1 cellular context compared by ENCODE assay signal in the genomic region with DNA sequence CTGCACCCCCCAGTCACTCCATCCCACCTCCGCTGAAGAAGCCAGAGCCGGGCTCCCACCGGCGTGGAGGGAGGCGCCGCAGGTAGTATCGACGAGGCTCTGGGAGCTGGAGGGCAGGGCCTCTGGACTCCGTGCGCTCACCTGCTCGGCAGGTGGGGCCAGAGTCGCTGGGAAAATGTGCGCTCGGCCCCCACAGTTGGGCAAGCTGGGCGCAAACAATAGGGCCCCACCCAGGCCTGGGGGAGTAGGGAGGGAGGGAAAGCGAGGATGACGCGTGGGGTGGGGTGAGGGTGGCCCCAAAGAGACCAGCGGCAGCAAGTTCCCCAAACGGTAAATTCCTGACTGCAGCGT.
TF ChIP-seq lines count a peak whose summit lies in the region.

No MANE protein-coding gene starts in this region.

TF ChIP-seq in HEK293, 187 proteins besides CTCF, POLR2A, EP300 and RAD21 (continued from another document and continues in another):
- TF ChIP-seq ZNF830 (tag by site-specific recombination; IDR thresholded peaks at IDR 0.05; ENCODE audit: low read depth) (no peak), SCRT1 (tag by site-specific recombination; IDR thresholded peaks at IDR 0.05; ENCODE audit: borderline replicate concordance) (peak; percentile 40; the same call in 1 of the 2 replicates), ZNF558 (tag by site-specific recombination; IDR thresholded peaks at IDR 0.05) (no peak), ZBTB7A (tag by site-specific recombination; IDR thresholded peaks at IDR 0.05; ENCODE audit: low read depth) (0 out of 2 replicates have a peak, but pooled peaks have one; percentile 25), PRDM6 (tag by site-specific recombination; IDR thresholded peaks at IDR 0.05) (no peak), ZNF354C (tag by site-specific recombination; IDR thresholded peaks at IDR 0.05; ENCODE audit: borderline replicate concordance, low read depth) (no peak), ZNF571 (tag by site-specific recombination; IDR thresholded peaks at IDR 0.05) (no peak), ZNF621 (tag by site-specific recombination; IDR thresholded peaks at IDR 0.05) (no peak), GLIS1 (tag by site-specific recombination; IDR thresholded peaks at IDR 0.05) (0 out of 2 replicates have a peak, but pooled peaks have one; percentile 44), ZNF211 (tag by site-specific recombination; IDR thresholded peaks at IDR 0.05; ENCODE audit: low read depth) (no peak), BCL6B (tag by site-specific recombination; IDR thresholded peaks at IDR 0.05) (no peak), GLIS2 (tag by site-specific recombination; IDR thresholded peaks at IDR 0.05) (peak; percentile 92), SALL2 (tag by site-specific recombination; IDR thresholded peaks at IDR 0.05; ENCODE audit: borderline replicate concordance) (no peak), ZBTB10 (tag by site-specific recombination; IDR thresholded peaks at IDR 0.05) (peak; percentile 64), ZBTB20 (tag by site-specific recombination; IDR thresholded peaks at IDR 0.05) (no peak), ZNF184 (tag by site-specific recombination; IDR thresholded peaks at IDR 0.05) (no peak), ZNF423 (tag by site-specific recombination; IDR thresholded peaks at IDR 0.05) (no peak), ZNF19 (tag by site-specific recombination; IDR thresholded peaks at IDR 0.05; ENCODE audit: low read depth) (no peak), INSM2 (tag by site-specific recombination; IDR thresholded peaks at IDR 0.05) (peak; percentile 31; the same call in 1 of the 2 replicates), ZNF138 (tag by site-specific recombination; IDR thresholded peaks at IDR 0.05; ENCODE audit: borderline replicate concordance) (no peak), ZSCAN5A (tag by site-specific recombination; IDR thresholded peaks at IDR 0.05) (no peak), ZNF366 (tag by site-specific recombination; conservative IDR thresholded peaks at IDR 0.05) (0 out of 2 replicates have a peak, but pooled peaks have one; percentile 26), MZF1 (tag by site-specific recombination; IDR thresholded peaks at IDR 0.05; ENCODE audit: borderline replicate concordance) (no peak), ZNF26 (tag by site-specific recombination; IDR thresholded peaks at IDR 0.05) (no peak), ZNF837 (tag by site-specific recombination; IDR thresholded peaks at IDR 0.05) (no peak), OVOL3 (tag by site-specific recombination; IDR thresholded peaks at IDR 0.05) (no peak), PATZ1 (tag by site-specific recombination; IDR thresholded peaks at IDR 0.05) (peak; percentile 61; the same call in 1 of the 2 replicates)
- TF ChIP-seq, protein P1, sequence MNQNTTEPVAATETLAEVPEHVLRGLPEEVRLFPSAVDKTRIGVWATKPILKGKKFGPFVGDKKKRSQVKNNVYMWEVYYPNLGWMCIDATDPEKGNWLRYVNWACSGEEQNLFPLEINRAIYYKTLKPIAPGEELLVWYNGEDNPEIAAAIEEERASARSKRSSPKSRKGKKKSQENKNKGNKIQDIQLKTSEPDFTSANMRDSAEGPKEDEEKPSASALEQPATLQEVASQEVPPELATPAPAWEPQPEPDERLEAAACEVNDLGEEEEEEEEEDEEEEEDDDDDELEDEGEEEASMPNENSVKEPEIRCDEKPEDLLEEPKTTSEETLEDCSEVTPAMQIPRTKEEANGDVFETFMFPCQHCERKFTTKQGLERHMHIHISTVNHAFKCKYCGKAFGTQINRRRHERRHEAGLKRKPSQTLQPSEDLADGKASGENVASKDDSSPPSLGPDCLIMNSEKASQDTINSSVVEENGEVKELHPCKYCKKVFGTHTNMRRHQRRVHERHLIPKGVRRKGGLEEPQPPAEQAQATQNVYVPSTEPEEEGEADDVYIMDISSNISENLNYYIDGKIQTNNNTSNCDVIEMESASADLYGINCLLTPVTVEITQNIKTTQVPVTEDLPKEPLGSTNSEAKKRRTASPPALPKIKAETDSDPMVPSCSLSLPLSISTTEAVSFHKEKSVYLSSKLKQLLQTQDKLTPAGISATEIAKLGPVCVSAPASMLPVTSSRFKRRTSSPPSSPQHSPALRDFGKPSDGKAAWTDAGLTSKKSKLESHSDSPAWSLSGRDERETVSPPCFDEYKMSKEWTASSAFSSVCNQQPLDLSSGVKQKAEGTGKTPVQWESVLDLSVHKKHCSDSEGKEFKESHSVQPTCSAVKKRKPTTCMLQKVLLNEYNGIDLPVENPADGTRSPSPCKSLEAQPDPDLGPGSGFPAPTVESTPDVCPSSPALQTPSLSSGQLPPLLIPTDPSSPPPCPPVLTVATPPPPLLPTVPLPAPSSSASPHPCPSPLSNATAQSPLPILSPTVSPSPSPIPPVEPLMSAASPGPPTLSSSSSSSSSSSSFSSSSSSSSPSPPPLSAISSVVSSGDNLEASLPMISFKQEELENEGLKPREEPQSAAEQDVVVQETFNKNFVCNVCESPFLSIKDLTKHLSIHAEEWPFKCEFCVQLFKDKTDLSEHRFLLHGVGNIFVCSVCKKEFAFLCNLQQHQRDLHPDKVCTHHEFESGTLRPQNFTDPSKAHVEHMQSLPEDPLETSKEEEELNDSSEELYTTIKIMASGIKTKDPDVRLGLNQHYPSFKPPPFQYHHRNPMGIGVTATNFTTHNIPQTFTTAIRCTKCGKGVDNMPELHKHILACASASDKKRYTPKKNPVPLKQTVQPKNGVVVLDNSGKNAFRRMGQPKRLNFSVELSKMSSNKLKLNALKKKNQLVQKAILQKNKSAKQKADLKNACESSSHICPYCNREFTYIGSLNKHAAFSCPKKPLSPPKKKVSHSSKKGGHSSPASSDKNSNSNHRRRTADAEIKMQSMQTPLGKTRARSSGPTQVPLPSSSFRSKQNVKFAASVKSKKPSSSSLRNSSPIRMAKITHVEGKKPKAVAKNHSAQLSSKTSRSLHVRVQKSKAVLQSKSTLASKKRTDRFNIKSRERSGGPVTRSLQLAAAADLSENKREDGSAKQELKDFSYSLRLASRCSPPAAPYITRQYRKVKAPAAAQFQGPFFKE (tag by site-specific recombination; IDR thresholded peaks at IDR 0.05; ENCODE audit: borderline replicate concordance): no peak
- TF ChIP-seq, protein P2, sequence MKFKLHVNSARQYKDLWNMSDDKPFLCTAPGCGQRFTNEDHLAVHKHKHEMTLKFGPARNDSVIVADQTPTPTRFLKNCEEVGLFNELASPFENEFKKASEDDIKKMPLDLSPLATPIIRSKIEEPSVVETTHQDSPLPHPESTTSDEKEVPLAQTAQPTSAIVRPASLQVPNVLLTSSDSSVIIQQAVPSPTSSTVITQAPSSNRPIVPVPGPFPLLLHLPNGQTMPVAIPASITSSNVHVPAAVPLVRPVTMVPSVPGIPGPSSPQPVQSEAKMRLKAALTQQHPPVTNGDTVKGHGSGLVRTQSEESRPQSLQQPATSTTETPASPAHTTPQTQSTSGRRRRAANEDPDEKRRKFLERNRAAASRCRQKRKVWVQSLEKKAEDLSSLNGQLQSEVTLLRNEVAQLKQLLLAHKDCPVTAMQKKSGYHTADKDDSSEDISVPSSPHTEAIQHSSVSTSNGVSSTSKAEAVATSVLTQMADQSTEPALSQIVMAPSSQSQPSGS (tag by site-specific recombination; IDR thresholded peaks at IDR 0.05; ENCODE audit: low read depth): no peak
- TF ChIP-seq, protein P3, sequence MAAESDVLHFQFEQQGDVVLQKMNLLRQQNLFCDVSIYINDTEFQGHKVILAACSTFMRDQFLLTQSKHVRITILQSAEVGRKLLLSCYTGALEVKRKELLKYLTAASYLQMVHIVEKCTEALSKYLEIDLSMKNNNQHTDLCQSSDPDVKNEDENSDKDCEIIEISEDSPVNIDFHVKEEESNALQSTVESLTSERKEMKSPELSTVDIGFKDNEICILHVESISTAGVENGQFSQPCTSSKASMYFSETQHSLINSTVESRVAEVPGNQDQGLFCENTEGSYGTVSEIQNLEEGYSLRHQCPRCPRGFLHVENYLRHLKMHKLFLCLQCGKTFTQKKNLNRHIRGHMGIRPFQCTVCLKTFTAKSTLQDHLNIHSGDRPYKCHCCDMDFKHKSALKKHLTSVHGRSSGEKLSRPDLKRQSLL (tag by site-specific recombination; IDR thresholded peaks at IDR 0.05): no peak
